ENCODE assay signal across 1 cellular context in the genomic region with DNA sequence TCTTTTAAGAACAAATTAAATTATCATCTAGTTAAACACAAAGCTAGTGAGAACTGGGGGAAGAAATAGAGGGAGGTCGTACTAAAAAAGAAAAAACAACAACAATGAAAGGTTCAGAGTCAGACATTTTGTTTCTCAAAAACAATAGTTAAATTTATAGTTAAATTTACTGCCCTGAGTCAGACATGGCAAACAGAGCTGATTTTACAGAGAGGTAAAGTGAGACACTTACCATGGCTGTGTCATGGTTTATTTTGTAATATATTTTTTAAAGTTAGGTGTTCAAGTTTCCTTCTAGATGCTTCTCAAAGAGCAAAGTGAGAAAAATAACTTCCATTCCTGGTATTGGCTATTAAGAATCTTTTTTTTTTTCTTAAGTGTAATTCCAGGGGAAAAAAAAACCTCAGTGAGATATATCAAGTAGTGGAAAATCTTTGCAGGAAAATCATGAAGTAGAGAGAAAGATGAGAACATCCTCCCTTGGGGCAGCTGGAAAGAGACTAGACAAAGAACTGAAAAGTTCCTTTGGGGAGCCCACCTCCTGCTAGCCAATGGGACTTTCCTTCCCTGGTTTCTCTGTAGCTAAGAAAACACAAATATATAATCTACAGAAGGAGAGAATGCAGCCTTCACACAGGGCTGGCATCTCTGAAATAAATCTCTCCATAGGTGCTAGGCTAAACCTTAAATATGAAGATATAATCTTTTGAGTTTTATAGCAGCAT.
TF ChIP-seq lines count a peak whose summit lies in the region.

No MANE protein-coding gene starts in this region.

TF ChIP-seq in WTC11, 78 proteins besides CTCF, POLR2A, EP300 and RAD21 (continued from another document):
- TF ChIP-seq, protein P1, sequence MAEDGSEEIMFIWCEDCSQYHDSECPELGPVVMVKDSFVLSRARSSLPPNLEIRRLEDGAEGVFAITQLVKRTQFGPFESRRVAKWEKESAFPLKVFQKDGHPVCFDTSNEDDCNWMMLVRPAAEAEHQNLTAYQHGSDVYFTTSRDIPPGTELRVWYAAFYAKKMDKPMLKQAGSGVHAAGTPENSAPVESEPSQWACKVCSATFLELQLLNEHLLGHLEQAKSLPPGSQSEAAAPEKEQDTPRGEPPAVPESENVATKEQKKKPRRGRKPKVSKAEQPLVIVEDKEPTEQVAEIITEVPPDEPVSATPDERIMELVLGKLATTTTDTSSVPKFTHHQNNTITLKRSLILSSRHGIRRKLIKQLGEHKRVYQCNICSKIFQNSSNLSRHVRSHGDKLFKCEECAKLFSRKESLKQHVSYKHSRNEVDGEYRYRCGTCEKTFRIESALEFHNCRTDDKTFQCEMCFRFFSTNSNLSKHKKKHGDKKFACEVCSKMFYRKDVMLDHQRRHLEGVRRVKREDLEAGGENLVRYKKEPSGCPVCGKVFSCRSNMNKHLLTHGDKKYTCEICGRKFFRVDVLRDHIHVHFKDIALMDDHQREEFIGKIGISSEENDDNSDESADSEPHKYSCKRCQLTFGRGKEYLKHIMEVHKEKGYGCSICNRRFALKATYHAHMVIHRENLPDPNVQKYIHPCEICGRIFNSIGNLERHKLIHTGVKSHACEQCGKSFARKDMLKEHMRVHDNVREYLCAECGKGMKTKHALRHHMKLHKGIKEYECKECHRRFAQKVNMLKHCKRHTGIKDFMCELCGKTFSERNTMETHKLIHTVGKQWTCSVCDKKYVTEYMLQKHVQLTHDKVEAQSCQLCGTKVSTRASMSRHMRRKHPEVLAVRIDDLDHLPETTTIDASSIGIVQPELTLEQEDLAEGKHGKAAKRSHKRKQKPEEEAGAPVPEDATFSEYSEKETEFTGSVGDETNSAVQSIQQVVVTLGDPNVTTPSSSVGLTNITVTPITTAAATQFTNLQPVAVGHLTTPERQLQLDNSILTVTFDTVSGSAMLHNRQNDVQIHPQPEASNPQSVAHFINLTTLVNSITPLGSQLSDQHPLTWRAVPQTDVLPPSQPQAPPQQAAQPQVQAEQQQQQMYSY (CRISPR knock-in tag; IDR thresholded peaks at IDR 0.05), result no peak
- TF ChIP-seq ZNF219 (CRISPR knock-in tag; IDR thresholded peaks at IDR 0.05; ENCODE audit: borderline replicate concordance) (no peak), OVOL2 (CRISPR knock-in tag; IDR thresholded peaks at IDR 0.05; ENCODE audit: borderline replicate concordance) (no peak), ZNF263 (CRISPR knock-in tag; IDR thresholded peaks at IDR 0.05; ENCODE audit: low read depth) (no peak), ESRRA (CRISPR knock-in tag; IDR thresholded peaks at IDR 0.05; ENCODE audit: borderline replicate concordance) (no peak), TCF7 (CRISPR knock-in tag; IDR thresholded peaks at IDR 0.05; ENCODE audit: low read depth) (no peak)
- TF ChIP-seq, protein P2, sequence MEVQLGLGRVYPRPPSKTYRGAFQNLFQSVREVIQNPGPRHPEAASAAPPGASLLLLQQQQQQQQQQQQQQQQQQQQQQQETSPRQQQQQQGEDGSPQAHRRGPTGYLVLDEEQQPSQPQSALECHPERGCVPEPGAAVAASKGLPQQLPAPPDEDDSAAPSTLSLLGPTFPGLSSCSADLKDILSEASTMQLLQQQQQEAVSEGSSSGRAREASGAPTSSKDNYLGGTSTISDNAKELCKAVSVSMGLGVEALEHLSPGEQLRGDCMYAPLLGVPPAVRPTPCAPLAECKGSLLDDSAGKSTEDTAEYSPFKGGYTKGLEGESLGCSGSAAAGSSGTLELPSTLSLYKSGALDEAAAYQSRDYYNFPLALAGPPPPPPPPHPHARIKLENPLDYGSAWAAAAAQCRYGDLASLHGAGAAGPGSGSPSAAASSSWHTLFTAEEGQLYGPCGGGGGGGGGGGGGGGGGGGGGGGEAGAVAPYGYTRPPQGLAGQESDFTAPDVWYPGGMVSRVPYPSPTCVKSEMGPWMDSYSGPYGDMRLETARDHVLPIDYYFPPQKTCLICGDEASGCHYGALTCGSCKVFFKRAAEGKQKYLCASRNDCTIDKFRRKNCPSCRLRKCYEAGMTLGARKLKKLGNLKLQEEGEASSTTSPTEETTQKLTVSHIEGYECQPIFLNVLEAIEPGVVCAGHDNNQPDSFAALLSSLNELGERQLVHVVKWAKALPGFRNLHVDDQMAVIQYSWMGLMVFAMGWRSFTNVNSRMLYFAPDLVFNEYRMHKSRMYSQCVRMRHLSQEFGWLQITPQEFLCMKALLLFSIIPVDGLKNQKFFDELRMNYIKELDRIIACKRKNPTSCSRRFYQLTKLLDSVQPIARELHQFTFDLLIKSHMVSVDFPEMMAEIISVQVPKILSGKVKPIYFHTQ (CRISPR knock-in tag; IDR thresholded peaks at IDR 0.05), result no peak
- TF ChIP-seq, protein P3, sequence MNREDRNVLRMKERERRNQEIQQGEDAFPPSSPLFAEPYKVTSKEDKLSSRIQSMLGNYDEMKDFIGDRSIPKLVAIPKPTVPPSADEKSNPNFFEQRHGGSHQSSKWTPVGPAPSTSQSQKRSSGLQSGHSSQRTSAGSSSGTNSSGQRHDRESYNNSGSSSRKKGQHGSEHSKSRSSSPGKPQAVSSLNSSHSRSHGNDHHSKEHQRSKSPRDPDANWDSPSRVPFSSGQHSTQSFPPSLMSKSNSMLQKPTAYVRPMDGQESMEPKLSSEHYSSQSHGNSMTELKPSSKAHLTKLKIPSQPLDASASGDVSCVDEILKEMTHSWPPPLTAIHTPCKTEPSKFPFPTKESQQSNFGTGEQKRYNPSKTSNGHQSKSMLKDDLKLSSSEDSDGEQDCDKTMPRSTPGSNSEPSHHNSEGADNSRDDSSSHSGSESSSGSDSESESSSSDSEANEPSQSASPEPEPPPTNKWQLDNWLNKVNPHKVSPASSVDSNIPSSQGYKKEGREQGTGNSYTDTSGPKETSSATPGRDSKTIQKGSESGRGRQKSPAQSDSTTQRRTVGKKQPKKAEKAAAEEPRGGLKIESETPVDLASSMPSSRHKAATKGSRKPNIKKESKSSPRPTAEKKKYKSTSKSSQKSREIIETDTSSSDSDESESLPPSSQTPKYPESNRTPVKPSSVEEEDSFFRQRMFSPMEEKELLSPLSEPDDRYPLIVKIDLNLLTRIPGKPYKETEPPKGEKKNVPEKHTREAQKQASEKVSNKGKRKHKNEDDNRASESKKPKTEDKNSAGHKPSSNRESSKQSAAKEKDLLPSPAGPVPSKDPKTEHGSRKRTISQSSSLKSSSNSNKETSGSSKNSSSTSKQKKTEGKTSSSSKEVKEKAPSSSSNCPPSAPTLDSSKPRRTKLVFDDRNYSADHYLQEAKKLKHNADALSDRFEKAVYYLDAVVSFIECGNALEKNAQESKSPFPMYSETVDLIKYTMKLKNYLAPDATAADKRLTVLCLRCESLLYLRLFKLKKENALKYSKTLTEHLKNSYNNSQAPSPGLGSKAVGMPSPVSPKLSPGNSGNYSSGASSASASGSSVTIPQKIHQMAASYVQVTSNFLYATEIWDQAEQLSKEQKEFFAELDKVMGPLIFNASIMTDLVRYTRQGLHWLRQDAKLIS (CRISPR knock-in tag; IDR thresholded peaks at IDR 0.05; ENCODE audit: borderline replicate concordance), result no peak
- TF ChIP-seq, protein P4, sequence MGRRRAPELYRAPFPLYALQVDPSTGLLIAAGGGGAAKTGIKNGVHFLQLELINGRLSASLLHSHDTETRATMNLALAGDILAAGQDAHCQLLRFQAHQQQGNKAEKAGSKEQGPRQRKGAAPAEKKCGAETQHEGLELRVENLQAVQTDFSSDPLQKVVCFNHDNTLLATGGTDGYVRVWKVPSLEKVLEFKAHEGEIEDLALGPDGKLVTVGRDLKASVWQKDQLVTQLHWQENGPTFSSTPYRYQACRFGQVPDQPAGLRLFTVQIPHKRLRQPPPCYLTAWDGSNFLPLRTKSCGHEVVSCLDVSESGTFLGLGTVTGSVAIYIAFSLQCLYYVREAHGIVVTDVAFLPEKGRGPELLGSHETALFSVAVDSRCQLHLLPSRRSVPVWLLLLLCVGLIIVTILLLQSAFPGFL (CRISPR knock-in tag; IDR thresholded peaks at IDR 0.05; ENCODE audit: borderline replicate concordance), result no peak
